In genomic region chr4:113828712-113829111, GRCh38 we compare ENCODE assay signal across 30 cellular contexts.
"Had no signal": no experiment of that assay in that cellular context is flagged by ENCODE, and none has a peak within 500 bp of the region (broad histone marks: within the 10 kb centered on the region; RNA-seq: fewer than 3 reads in every experiment).

No MANE protein-coding gene starts in this region.

- H3K36me3 ChIP-seq: lower lobe of right lung, pancreas, prostate gland, stomach, thyroid gland, transverse colon, upper lobe of left lung, vagina had no signal

- DNase-seq: hypothalamus; immature natural killer cell; islet precursor cell; left cardiac atrium; left ventricle myocardium superior; lower lobe of right lung; mammary epithelial cell; mesenchymal stem cell; naive thymus-derived CD8-positive, alpha-beta T cell; nucleus accumbens; pancreas; posterior cingulate gyrus; retina; right cardiac atrium; stimulated activated CD4-positive, alpha-beta T cell treated with anti-CD3 and anti-CD28 coated beads, Interleukin-12 subunit alpha, Interleukin-12 subunit beta, amount 100 ng/mL, for 4 hours; stimulated activated CD4-positive, alpha-beta T cell treated with anti-CD3 and anti-CD28 coated beads, Interleukin-15, amount 100 ng/mL, for 24 hours; stimulated activated CD4-positive, alpha-beta T cell treated with anti-CD3 and anti-CD28 coated beads, Interleukin-2, amount 100 ng/mL, for 24 hours; stimulated activated CD4-positive, alpha-beta T cell treated with anti-CD3 and anti-CD28 coated beads, Interleukin-4, amount 100 ng/mL, for 1 hour; stimulated activated naive B cell treated with anti-CD40 and anti-IgM and Interleukin-4, amounts not matched to agents 10 μg/mL and 1 μg/mL and 100 μg/mL, for 72 hours; stimulated activated naive CD8-positive, alpha-beta T cell treated with anti-CD3 and anti-CD28 coated beads, Interleukin-15, Interleukin-2, amounts not matched to agents 100 U/mL and 50 U/mL, for 24 hours; stomach; testis; thyroid gland; transverse colon; upper lobe of left lung had no signal

- H3K4me3 ChIP-seq: lower lobe of right lung, pancreas, prostate gland, skin epidermis, stomach, testis, thyroid gland, transverse colon, upper lobe of left lung, vagina had no signal

- H3K9me3 ChIP-seq: lower lobe of right lung, pancreas, prostate gland, stomach, testis, thyroid gland, transverse colon, upper lobe of left lung, vagina had no signal

- ATAC-seq: left cardiac atrium; left lobe of liver; left ventricle myocardium superior; lower lobe of right lung; naive thymus-derived CD8-positive, alpha-beta T cell; pancreas; right cardiac atrium; sciatic nerve; stimulated activated naive B cell treated with anti-CD40 and anti-IgM and Interleukin-4, amounts not matched to agents 10 μg/mL and 1 μg/mL and 100 μg/mL, for 72 hours; stimulated activated naive CD8-positive, alpha-beta T cell treated with anti-CD3 and anti-CD28 coated beads, Interleukin-15, Interleukin-2, amounts not matched to agents 100 U/mL and 50 U/mL, for 24 hours had no signal

- H3K27me3 ChIP-seq: stomach, testis, thyroid gland, transverse colon, upper lobe of left lung, vagina had no signal

- H3K27ac ChIP-seq: lower lobe of right lung, pancreas, prostate gland, skin epidermis, stomach, testis, thyroid gland, transverse colon, upper lobe of left lung, vagina had no signal

- H3K4me1 ChIP-seq: lower lobe of right lung, pancreas, prostate gland, stomach, testis, thyroid gland, vagina had no signal
